Comparison of ENCODE assay signal across 16 cellular contexts in the genomic region with DNA sequence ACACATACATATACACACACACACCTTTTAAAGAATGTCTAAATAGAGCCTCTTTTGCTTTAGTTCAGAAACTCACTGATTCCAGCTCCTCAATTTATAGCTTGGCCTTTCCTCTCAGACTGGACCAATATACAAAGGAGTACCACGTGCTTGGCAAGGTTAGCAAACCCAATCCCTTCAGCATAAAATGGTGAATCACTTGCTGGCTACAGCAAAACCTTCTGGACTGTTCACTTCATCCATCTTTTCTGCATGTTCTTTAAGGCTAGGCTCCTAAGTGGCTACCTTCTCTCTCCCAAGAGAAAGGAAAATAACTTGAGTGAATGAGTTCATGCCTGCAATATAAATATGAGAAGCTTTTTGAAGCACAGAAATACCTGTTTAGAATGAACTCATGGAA.
A peak's percentile ranks its signal among the peaks of the same experiment; 100 is the strongest.
DNase-seq lines count a peak whose midpoint lies in the region; FAIRE-seq and TF ChIP-seq lines count a peak whose summit lies in the region.
"Had no signal": no experiment of that assay in that cellular context is flagged by ENCODE, and none has a peak within 500 bp of the region (broad histone marks: within the 10 kb centered on the region; RNA-seq: fewer than 3 reads in every experiment).

No MANE protein-coding gene starts in this region.

- TF ChIP-seq CTCF in HFFc6 (IDR thresholded peaks at IDR 0.05) (no peak), bronchial epithelial cell (IDR thresholded peaks at IDR 0.05; ENCODE audit: insufficient read depth, low read length, severe bottlenecking) (no peak), D721Med (IDR thresholded peaks at IDR 0.05; ENCODE audit: insufficient read depth, missing control alignments) (no peak), breast epithelium (IDR thresholded peaks at IDR 0.05) (no peak)

- H3K27me3 Mint-ChIP-seq in HFFc6 (ENCODE audit: insufficient read depth), result peaks cover 5% of the 10 kb centered on the region; the same call in 1 of the 2 replicates
- H3K27me3 Mint-ChIP-seq: CD8-positive, alpha-beta memory T cell; IgD-negative memory B cell had no signal

- no peaks in the 10 kb centered on the region for H3K4me1 ChIP-seq in breast epithelium

- peaks cover 61% of the 10 kb centered on the region for H3K36me3 Mint-ChIP-seq in HFFc6 (ENCODE audit: low read depth)
- H3K36me3 Mint-ChIP-seq: CD8-positive, alpha-beta memory T cell; IgD-negative memory B cell had no signal

- H3K9me3 Mint-ChIP-seq in HFFc6, result peaks cover 12% of the 10 kb centered on the region

- H3K9me3 ChIP-seq in breast epithelium, result no peaks in the 10 kb centered on the region
- H3K9me3 ChIP-seq: BLaER1 had no signal

- intact Hi-C loops in breast epithelium (cut with DNase I; ENCODE audit: low total_unique reads), result no loop called here

- peak overlapping the region; percentile 34 for H3K27ac Mint-ChIP-seq in HFFc6
- H3K27ac Mint-ChIP-seq: CD8-positive, alpha-beta memory T cell; IgD-negative memory B cell had no signal

- no peak for TF ChIP-seq POLR2A in breast epithelium (IDR thresholded peaks at IDR 0.05)
- no peak for TF ChIP-seq POLR2A in erythroblast (IDR thresholded peaks at IDR 0.05; ENCODE audit: low read length)

- no peaks in the 10 kb centered on the region for H3K36me3 ChIP-seq in bronchial epithelial cell (ENCODE audit: control insufficient read depth, insufficient read depth, low read length)
- H3K36me3 ChIP-seq in breast epithelium, result no peaks in the 10 kb centered on the region
- H3K36me3 ChIP-seq: BLaER1 had no signal

- no peak overlapping the region for H3K4me3 Mint-ChIP-seq in HFFc6
- H3K4me3 Mint-ChIP-seq: CD8-positive, alpha-beta memory T cell; IgD-negative memory B cell had no signal

- FAIRE-seq in bronchial epithelial cell (lab: Jason Lieb, UNC) (no peak), D721Med (lab: Jason Lieb, UNC) (no peak)
- FAIRE-seq: H1 had no signal

- H3K27me3 ChIP-seq in bronchial epithelial cell (ENCODE audit: control insufficient read depth, insufficient read depth, low read length), result no peaks in the 10 kb centered on the region
- H3K27me3 ChIP-seq in layer of hippocampus (ENCODE audit: control insufficient read depth, insufficient read depth, low read length), result no peaks in the 10 kb centered on the region
- H3K27me3 ChIP-seq in breast epithelium, result no peaks in the 10 kb centered on the region
- H3K27me3 ChIP-seq: BLaER1 had no signal

- H3K4me1 Mint-ChIP-seq in HFFc6 (ENCODE audit: low read depth), result peaks cover 41% of the 10 kb centered on the region
- H3K4me1 Mint-ChIP-seq: CD8-positive, alpha-beta memory T cell had no signal

- DNase-seq in HFFc6 (no peak), bronchial epithelial cell (ENCODE audit: low read depth) (peak; percentile 36), D721Med (ENCODE audit: insufficient read length, low spot score) (no peak), T-helper 2 cell (no peak), breast epithelium (ENCODE audit: low spot score in 2 of 2) (no peak), erythroblast (lab: John Stamatoyannopoulos, UW) (no peak)
- DNase-seq: CD8-positive, alpha-beta memory T cell; DMS 273 treated with DMSO at 0.1 percent for 48 hours; NCI-H1436; NCI-H2081; NCI-H510A treated with DMSO at 0.1 percent for 48 hours; SIG-M5 had no signal

- H3K4me3 ChIP-seq in bronchial epithelial cell (ENCODE audit: low read depth, low read length), result no peak overlapping the region
- no peak overlapping the region for H3K4me3 ChIP-seq in breast epithelium
- H3K4me3 ChIP-seq: BLaER1 had no signal

- H3K27ac ChIP-seq in layer of hippocampus (ENCODE audit: low read depth, low read length), result peak overlapping the region; percentile 12
- no peak overlapping the region for H3K27ac ChIP-seq in breast epithelium
- H3K27ac ChIP-seq: BLaER1 had no signal
